In genomic region chr7:132480534-132480933, GRCh38 we compare ENCODE assay signal across 23 cellular contexts.
DNase-seq lines count a peak whose midpoint lies in the region; ATAC-seq and TF ChIP-seq lines count a peak whose summit lies in the region.
"Had no signal": no experiment of that assay in that cellular context is flagged by ENCODE, and none has a peak within 500 bp of the region (broad histone marks: within the 10 kb centered on the region; RNA-seq: fewer than 3 reads in every experiment).

No MANE protein-coding gene starts in this region.

- in situ Hi-C loops in gastrocnemius medialis (cut with MboI; ENCODE audit: low sequenced_read_pairs in 4 of 4), result no loop called here

- no peaks in the 10 kb centered on the region for H3K36me3 ChIP-seq in esophagus squamous epithelium
- no peaks in the 10 kb centered on the region for H3K36me3 ChIP-seq in gastrocnemius medialis
- H3K36me3 ChIP-seq: BLaER1 treated with 17β-estradiol and CSF1 and Interleukin-3, amounts not matched to agents 10 nM and 100 nM; breast epithelium; pancreas had no signal

- TF ChIP-seq CTCF in esophagus squamous epithelium (IDR thresholded peaks at IDR 0.05) (no peak), gastrocnemius medialis (IDR thresholded peaks at IDR 0.05 in 4 of 5, conservative IDR thresholded peaks at IDR 0.05 in 1 of 5) (no peak)

- H3K27ac ChIP-seq in esophagus squamous epithelium (peak overlapping the region in 3 of 4 donors; percentile 40 to 49 (median 46)), gastrocnemius medialis (no peak overlapping the region)
- H3K27ac ChIP-seq: A549; BLaER1 treated with 17β-estradiol and CSF1 and Interleukin-3, amounts not matched to agents 10 nM and 100 nM; pancreas had no signal

- intact Hi-C loops in esophagus squamous epithelium (cut with DNase I), result no loop called here
- intact Hi-C loops in gastrocnemius medialis (cut with DNase I; ENCODE audit: low total_unique reads), result no loop called here

- no peak for TF ChIP-seq POLR2A in esophagus squamous epithelium (IDR thresholded peaks at IDR 0.05)
- TF ChIP-seq POLR2A in gastrocnemius medialis (IDR thresholded peaks at IDR 0.05), result no peak

- WGBS in esophagus squamous epithelium, 2 donors, result 20 to 50% methylated on average over 1 to 3 of the region's 9 CpGs

- H3K4me1 ChIP-seq in esophagus squamous epithelium, result peaks cover 0 to 4% (median 0%) of the 10 kb centered on the region in 3 donors
- no peaks in the 10 kb centered on the region for H3K4me1 ChIP-seq in gastrocnemius medialis
- H3K4me1 ChIP-seq: A549, breast epithelium, pancreas had no signal

- ATAC-seq in left lobe of liver (peak; percentile 30), gastrocnemius medialis (peak in 1 of 2 donors; percentile 12), HG02571 (IDR thresholded peaks at IDR 0.05; ENCODE audit: unreplicated experiment) (no peak), HG03025 (IDR thresholded peaks at IDR 0.05; ENCODE audit: low FRiP score, unreplicated experiment) (no peak), HG03571 (IDR thresholded peaks at IDR 0.05; ENCODE audit: unreplicated experiment) (no peak)
- ATAC-seq: A549; naive thymus-derived CD4-positive, alpha-beta T cell; pancreas; stimulated activated naive CD8-positive, alpha-beta T cell treated with anti-CD3 and anti-CD28 coated beads, Interleukin-15, Interleukin-2, amounts not matched to agents 100 U/mL and 50 U/mL, for 24 hours; T-cell had no signal

- peaks cover 0 to 7% (median 0%) of the 10 kb centered on the region in 4 donors for H3K27me3 ChIP-seq in esophagus squamous epithelium
- no peaks in the 10 kb centered on the region for H3K27me3 ChIP-seq in gastrocnemius medialis
- H3K27me3 ChIP-seq: breast epithelium, pancreas had no signal

- no peaks in the 10 kb centered on the region for H3K9me3 ChIP-seq in esophagus squamous epithelium
- no peaks in the 10 kb centered on the region for H3K9me3 ChIP-seq in gastrocnemius medialis
- H3K9me3 ChIP-seq: breast epithelium, pancreas had no signal

- H3K4me3 ChIP-seq in esophagus squamous epithelium (no peak overlapping the region), gastrocnemius medialis (no peak overlapping the region)
- H3K4me3 ChIP-seq: A549; BLaER1 treated with 17β-estradiol and CSF1 and Interleukin-3, amounts not matched to agents 10 nM and 100 nM; breast epithelium; pancreas had no signal

- peak; percentile 62 for DNase-seq in Ammon's horn (ENCODE audit: low spot score)
- no peak for DNase-seq in esophagus squamous epithelium (lab: John Stamatoyannopoulos, UW)
- no peak for DNase-seq in left lobe of liver (ENCODE audit: low spot score)
- DNase-seq in gastrocnemius medialis, result peak; percentile 6 to 24
- no peak for DNase-seq in stimulated activated CD4-positive, alpha-beta T cell treated with anti-CD3 and anti-CD28 coated beads, Interleukin-4, amount 100 ng/mL, for 1 hour
- DNase-seq: activated CD4-positive, alpha-beta T cell treated with anti-CD3 and anti-CD28 coated beads, Interleukin-2, amount 10 ng/mL, durations not matched to agents 7 days and 5 days; activated CD8-positive, alpha-beta memory T cell treated with anti-CD3 and anti-CD28 coated beads, Interleukin-2, amount 50 U/mL, for 4 hours; HCEC 1CT; naive thymus-derived CD4-positive, alpha-beta T cell; NCI-H1105 treated with DMSO at 0.1 percent for 48 hours; NCI-H526 treated with DMSO at 0.1 percent for 48 hours; OCI-M1; pancreas; SIG-M5; stimulated activated CD4-positive, alpha-beta T cell treated with anti-CD3 and anti-CD28 coated beads, Interleukin-1b, Interleukin-23, amount 100 ng/mL, for 48 hours; stimulated activated naive CD8-positive, alpha-beta T cell treated with anti-CD3 and anti-CD28 coated beads, Interleukin-15, Interleukin-2, amounts not matched to agents 100 U/mL and 50 U/mL, for 24 hours; T-cell had no signal

Comparison
In these comparisons a context has a peak if more than half of its experiments do, and no peak if none do; other contexts are left out.
1. DNase-seq: peak in Ammon's horn (single experiment) and gastrocnemius medialis (2 of 2); none in esophagus squamous epithelium (single experiment), left lobe of liver (single experiment) and stimulated activated CD4-positive, alpha-beta T cell treated with anti-CD3 and anti-CD28 coated beads, Interleukin-4, amount 100 ng/mL, for 1 hour (single experiment).
2. H3K27ac ChIP-seq: peak in esophagus squamous epithelium (3 of 4); none in gastrocnemius medialis (0 of 4).